Comparison of ENCODE assay signal across 8 cellular contexts in the genomic region with DNA sequence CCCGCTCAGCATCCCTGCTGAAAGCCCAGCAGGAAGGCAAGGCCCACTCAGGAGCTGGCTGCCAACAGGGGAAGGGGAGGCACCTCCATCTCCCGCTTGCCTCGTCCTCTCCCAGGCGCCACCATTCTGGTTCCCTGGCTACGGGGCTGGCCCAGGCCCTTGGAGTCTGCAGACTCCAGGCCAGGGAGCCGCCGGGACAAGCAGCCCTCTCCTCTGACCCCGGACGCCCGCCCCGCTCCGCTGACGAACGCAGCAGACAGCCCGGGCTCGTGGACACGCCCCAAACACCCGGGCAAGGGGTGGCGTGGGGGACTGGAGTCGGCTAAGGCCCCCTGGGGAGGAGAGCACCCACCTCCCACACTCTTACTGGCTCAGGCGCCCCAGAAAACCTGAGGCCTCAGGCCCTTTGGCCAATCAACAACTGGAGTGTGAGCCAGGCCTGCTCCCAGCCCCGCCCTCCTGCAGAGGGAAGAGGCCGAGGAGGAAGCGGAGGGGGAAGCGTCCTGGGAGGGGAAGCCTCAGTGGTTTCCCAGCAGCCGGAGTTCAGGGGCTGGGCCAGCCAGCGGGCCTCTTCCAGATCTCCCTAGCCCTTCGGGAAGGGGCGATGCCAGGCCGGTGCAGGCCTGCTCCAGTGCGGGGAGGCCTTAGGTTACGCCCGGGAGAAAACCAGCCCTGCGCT. TPM values are rescaled to one million over a fixed set of nuclear protein-coding genes. Genes with fewer than 3 reads are reported as not detected.
DNase-seq lines count a peak whose midpoint lies in the region; ATAC-seq and TF ChIP-seq lines count a peak whose summit lies in the region.

No MANE protein-coding gene starts in this region.

- H3K9me3 Mint-ChIP-seq in activated T-cell treated with anti-CD3 and anti-CD28 coated beads, Interleukin-2, amount 50 U/mL, for 4 hours: no peaks in the 10 kb centered on the region
- no peaks in the 10 kb centered on the region for H3K9me3 Mint-ChIP-seq in stimulated activated naive CD8-positive, alpha-beta T cell treated with anti-CD3 and anti-CD28 coated beads, Interleukin-15, amount 100 ng/mL, for 72 hours

- H3K27me3 ChIP-seq in mononuclear cell (ENCODE audit: insufficient read depth, low read length): no peaks in the 10 kb centered on the region

- TF ChIP-seq POLR2A in erythroblast (IDR thresholded peaks at IDR 0.05; ENCODE audit: low read length): no peak

- peak overlapping the region; percentile 19 to 94 for H3K27ac Mint-ChIP-seq in stimulated activated naive CD8-positive, alpha-beta T cell treated with anti-CD3 and anti-CD28 coated beads, Interleukin-15, amount 100 ng/mL, for 72 hours

- H3K4me1 Mint-ChIP-seq in activated T-cell treated with anti-CD3 and anti-CD28 coated beads, Interleukin-2, amount 50 U/mL, for 4 hours (ENCODE audit: low read depth): peaks cover 49% of the 10 kb centered on the region
- peaks cover 71% of the 10 kb centered on the region for H3K4me1 Mint-ChIP-seq in stimulated activated naive CD8-positive, alpha-beta T cell treated with anti-CD3 and anti-CD28 coated beads, Interleukin-15, amount 100 ng/mL, for 72 hours

- TF ChIP-seq CTCF in AG09319 (IDR thresholded peaks at IDR 0.05; ENCODE audit: low read depth, low read length): no peak

- H3K4me3 ChIP-seq in mononuclear cell (ENCODE audit: low read length): peak overlapping the region; percentile 24

- peaks cover 61% of the 10 kb centered on the region for H3K4me1 ChIP-seq in mononuclear cell (ENCODE audit: insufficient read depth, low read length)

- H3K36me3 Mint-ChIP-seq in activated T-cell treated with anti-CD3 and anti-CD28 coated beads, Interleukin-2, amount 50 U/mL, for 4 hours (ENCODE audit: insufficient read depth): peaks cover 4% of the 10 kb centered on the region

- H3K27me3 Mint-ChIP-seq in activated T-cell treated with anti-CD3 and anti-CD28 coated beads, Interleukin-2, amount 50 U/mL, for 4 hours (ENCODE audit: low read depth): no peaks in the 10 kb centered on the region
- H3K27me3 Mint-ChIP-seq in stimulated activated naive CD8-positive, alpha-beta T cell treated with anti-CD3 and anti-CD28 coated beads, Interleukin-15, amount 100 ng/mL, for 72 hours: no peaks in the 10 kb centered on the region

- ATAC-seq in activated T-cell treated with anti-CD3 and anti-CD28 coated beads, Interleukin-2, amount 50 U/mL, for 4 hours: no peak
- ATAC-seq in stimulated activated naive CD8-positive, alpha-beta T cell treated with anti-CD3 and anti-CD28 coated beads, Interleukin-15, amount 100 ng/mL, for 72 hours: no peak
- ATAC-seq in HG03045 (IDR thresholded peaks at IDR 0.05; ENCODE audit: unreplicated experiment): no peak

- peak; percentile 95 for DNase-seq in AG09319 (ENCODE audit: extremely low read depth, low read depth)
- peak; percentile 45 for DNase-seq in GM19238 (ENCODE audit: insufficient read length, low spot score)
- peak; percentile 98 for DNase-seq in NCI-H82 (lab: John Stamatoyannopoulos, UW)
- DNase-seq in activated T-cell treated with anti-CD3 and anti-CD28 coated beads, Interleukin-2, amount 50 U/mL, for 4 hours: no peak
- peak; percentile 83 to 87 for DNase-seq in erythroblast (lab: John Stamatoyannopoulos, UW)
- peak; percentile 53 to 68 for DNase-seq in stimulated activated naive CD8-positive, alpha-beta T cell treated with anti-CD3 and anti-CD28 coated beads, Interleukin-15, amount 100 ng/mL, for 72 hours

- no peaks in the 10 kb centered on the region for H3K9me3 ChIP-seq in mononuclear cell (ENCODE audit: low read depth, low read length)

- peak overlapping the region; percentile 97 for H3K4me3 Mint-ChIP-seq in activated T-cell treated with anti-CD3 and anti-CD28 coated beads, Interleukin-2, amount 50 U/mL, for 4 hours
- H3K4me3 Mint-ChIP-seq in stimulated activated naive CD8-positive, alpha-beta T cell treated with anti-CD3 and anti-CD28 coated beads, Interleukin-15, amount 100 ng/mL, for 72 hours: peak overlapping the region; percentile 85 to 98

RNA-seq across cellular contexts. Expression of a gene that starts 4.2 kb away (rescaled TPM):
- 10 to 100 TPM; 27.8 to 30.7 (median 29.5) TPM for total RNA-seq in activated T-cell treated with anti-CD3 and anti-CD28 coated beads, Interleukin-2, amount 50 U/mL, for 4 hours
- total RNA-seq in mononuclear cell: 18.1 TPM

RNA-seq across cellular contexts. Expression of a gene that starts 59.4 kb away (rescaled TPM):
- 10 to 100 TPM; 40.1 to 41.3 (median 40.6) TPM for total RNA-seq in activated T-cell treated with anti-CD3 and anti-CD28 coated beads, Interleukin-2, amount 50 U/mL, for 4 hours
- total RNA-seq in mononuclear cell: 52.9 TPM
